In genomic region chr3:104526901-104527401, GRCh38 we compare ENCODE assay signal across 13 cellular contexts.
A peak's percentile ranks its signal among the peaks of the same experiment; 100 is the strongest.
DNase-seq lines count a peak whose midpoint lies in the region; ATAC-seq and TF ChIP-seq lines count a peak whose summit lies in the region.
"Had no signal": no experiment of that assay in that cellular context is flagged by ENCODE, and none has a peak within 500 bp of the region (broad histone marks: within the 10 kb centered on the region; RNA-seq: fewer than 3 reads in every experiment).

No MANE protein-coding gene starts in this region.

- H3K27me3 Mint-ChIP-seq in naive B cell, result no peaks in the 10 kb centered on the region
- H3K27me3 Mint-ChIP-seq: activated CD8-positive, alpha-beta memory T cell treated with anti-CD3 and anti-CD28 coated beads, Interleukin-2, amount 10 ng/mL, durations not matched to agents 7 days and 5 days had no signal

- H3K27ac ChIP-seq in dorsolateral prefrontal cortex (no peak overlapping the region), WERI-Rb-1 (no peak overlapping the region)
- H3K27ac ChIP-seq: HL-60, right atrium auricular region, SK-N-MC had no signal

- peaks cover 29 to 32% (median 30%) of the 10 kb centered on the region in 3 donors for H3K4me1 Mint-ChIP-seq in naive B cell
- H3K4me1 Mint-ChIP-seq: activated CD8-positive, alpha-beta memory T cell treated with anti-CD3 and anti-CD28 coated beads, Interleukin-2, amount 10 ng/mL, durations not matched to agents 7 days and 5 days had no signal

- H3K9me3 ChIP-seq in WERI-Rb-1 (ENCODE audit: severe bottlenecking), result no peaks in the 10 kb centered on the region
- H3K9me3 ChIP-seq: right atrium auricular region had no signal

- peak overlapping the region; percentile 1 to 88 (median 82) for H3K4me3 Mint-ChIP-seq in naive B cell
- H3K4me3 Mint-ChIP-seq: activated CD8-positive, alpha-beta memory T cell treated with anti-CD3 and anti-CD28 coated beads, Interleukin-2, amount 10 ng/mL, durations not matched to agents 7 days and 5 days had no signal

- H3K36me3 Mint-ChIP-seq in naive B cell, result peaks cover 0 to 2% of the 10 kb centered on the region in 2 donors
- H3K36me3 Mint-ChIP-seq: activated CD8-positive, alpha-beta memory T cell treated with anti-CD3 and anti-CD28 coated beads, Interleukin-2, amount 10 ng/mL, durations not matched to agents 7 days and 5 days had no signal

- DNase-seq in GM19238 (ENCODE audit: insufficient read length, low spot score) (peak; percentile 5), naive B cell (peak; percentile 67), dorsolateral prefrontal cortex (no peak), GM03348 (ENCODE audit: low spot score) (no peak), WERI-Rb-1 (no peak)
- no peak for DNase-seq in activated CD4-positive, alpha-beta T cell treated with anti-CD3 and anti-CD28 coated beads, Interleukin-2, amount 50 U/mL, for 48 hours
- DNase-seq: activated CD8-positive, alpha-beta memory T cell treated with anti-CD3 and anti-CD28 coated beads, Interleukin-2, amount 10 ng/mL, durations not matched to agents 7 days and 5 days; left ventricle myocardium superior had no signal

- H3K36me3 ChIP-seq in WERI-Rb-1, result no peaks in the 10 kb centered on the region
- H3K36me3 ChIP-seq: right atrium auricular region had no signal

- H3K27ac Mint-ChIP-seq in naive B cell, result peak overlapping the region; percentile 0 to 98 (median 87)
- H3K27ac Mint-ChIP-seq: activated CD8-positive, alpha-beta memory T cell treated with anti-CD3 and anti-CD28 coated beads, Interleukin-2, amount 10 ng/mL, durations not matched to agents 7 days and 5 days had no signal

- H3K4me3 ChIP-seq in dorsolateral prefrontal cortex, result no peak overlapping the region
- no peak overlapping the region for H3K4me3 ChIP-seq in WERI-Rb-1 (ENCODE audit: low read depth, low read length)
- H3K4me3 ChIP-seq: right atrium auricular region, SK-N-MC had no signal

- ATAC-seq in HG02759 (IDR thresholded peaks at IDR 0.05; ENCODE audit: unreplicated experiment) (peak; percentile 82), HG03520 (IDR thresholded peaks at IDR 0.05; ENCODE audit: unreplicated experiment) (peak; percentile 80), naive B cell (ENCODE audit: low read depth in 2 of 2) (peak; percentile 91 to 94)
- ATAC-seq: activated CD8-positive, alpha-beta memory T cell treated with anti-CD3 and anti-CD28 coated beads, Interleukin-2, amount 10 ng/mL, durations not matched to agents 7 days and 5 days; left ventricle myocardium superior had no signal

- peaks cover 0 to 7% (median 2%) of the 10 kb centered on the region in 7 donors for H3K9me3 Mint-ChIP-seq in naive B cell

- intact Hi-C loops in dorsolateral prefrontal cortex (cut with DNase I), result no loop called here

- TF ChIP-seq CTCF in dorsolateral prefrontal cortex (IDR thresholded peaks at IDR 0.05 in 54 of 56, conservative IDR thresholded peaks at IDR 0.05 in 2 of 56; ENCODE audit: low read depth in 1 of 56, partially characterized antibody in 56 of 56), result no peak
- TF ChIP-seq CTCF in WERI-Rb-1 (IDR thresholded peaks at IDR 0.05; ENCODE audit: low read depth, low read length), result no peak

- H3K27me3 ChIP-seq in dorsolateral prefrontal cortex (no peaks in the 10 kb centered on the region), WERI-Rb-1 (ENCODE audit: insufficient read depth, low read depth, severe bottlenecking) (no peaks in the 10 kb centered on the region)
- H3K27me3 ChIP-seq: right atrium auricular region had no signal

Comparison
In these comparisons a context has a peak if more than half of its experiments do, and no peak if none do; other contexts are left out.
1. DNase-seq: peak in GM19238 (single experiment) and naive B cell (single experiment); none in dorsolateral prefrontal cortex (0 of 10), activated CD4-positive, alpha-beta T cell treated with anti-CD3 and anti-CD28 coated beads, Interleukin-2, amount 50 U/mL, for 48 hours (0 of 2), GM03348 (single experiment) and WERI-Rb-1 (single experiment).
2. Peak in every context shown above with its lines, with median percentiles within 50 percentile points of each other: ATAC-seq.